Comparison of ENCODE assay signal across 12 cellular contexts in the genomic region with DNA sequence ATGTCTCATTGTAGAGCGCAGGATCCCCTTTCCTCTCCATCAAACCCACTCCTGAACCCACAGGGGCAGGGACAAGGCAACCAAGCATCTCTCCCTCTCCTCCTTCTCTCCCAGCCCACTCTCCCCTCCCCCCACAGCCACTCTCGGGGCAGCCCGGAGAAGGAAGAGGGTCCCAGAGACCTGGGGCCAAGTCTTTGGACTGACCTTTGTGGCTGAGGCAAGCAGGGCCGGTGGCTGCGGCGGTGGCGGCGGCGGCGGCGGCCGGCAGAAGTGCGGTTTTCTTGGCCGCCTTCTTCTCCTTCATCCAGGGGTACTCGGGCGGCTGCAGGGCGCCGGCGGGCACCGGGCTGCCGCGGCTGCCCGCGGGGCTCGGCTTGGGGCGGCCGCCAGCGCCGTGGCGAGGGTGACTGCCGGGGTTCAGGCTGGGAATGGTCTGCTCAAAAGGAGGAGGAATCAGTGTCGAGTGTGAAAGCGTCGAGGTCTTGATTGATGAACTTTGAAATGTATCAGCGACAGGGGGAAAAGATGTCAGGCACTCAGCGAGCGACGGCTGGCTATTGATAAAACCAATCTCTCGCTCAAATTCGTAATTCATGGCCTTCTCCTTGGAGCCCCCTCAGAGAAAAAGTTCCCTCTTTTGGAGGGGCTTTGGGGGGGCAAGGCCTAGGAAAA. TPM values are rescaled to one million over a fixed set of nuclear protein-coding genes. Genes with fewer than 3 reads are reported as not detected.
DNase-seq lines count a peak whose midpoint lies in the region; ATAC-seq lines count a peak whose summit lies in the region.
"Had no signal": no experiment of that assay in that cellular context is flagged by ENCODE, and none has a peak within 500 bp of the region (broad histone marks: within the 10 kb centered on the region; RNA-seq: fewer than 3 reads in every experiment).

No MANE protein-coding gene starts in this region.

- H3K27me3 Mint-ChIP-seq in stimulated activated naive CD8-positive, alpha-beta T cell treated with anti-CD3 and anti-CD28 coated beads, Interleukin-15, amount 100 ng/mL, for 72 hours: peaks cover 92% of the 10 kb centered on the region
- peaks cover 78 to 91% (median 83%) of the 10 kb centered on the region in 3 donors for H3K27me3 Mint-ChIP-seq in naive B cell

- no peak for DNase-seq in stimulated activated naive CD8-positive, alpha-beta T cell treated with anti-CD3 and anti-CD28 coated beads, Interleukin-15, amount 100 ng/mL, for 72 hours
- no peak for DNase-seq in stimulated activated naive CD8-positive, alpha-beta T cell treated with anti-CD3 and anti-CD28 coated beads, Interleukin-15, Interleukin-2, amounts not matched to agents 100 U/mL and 50 U/mL, for 24 hours
- DNase-seq in epithelial cell of prostate (ENCODE audit: low read depth, low spot score): no peak
- DNase-seq in naive B cell: no peak
- DNase-seq in H4 (ENCODE audit: low spot score): no peak
- DNase-seq in NCI-H1092 treated with DMSO at 0.1 percent for 48 hours (lab: John Stamatoyannopoulos, UW): no peak
- no peak for DNase-seq in UCSD-AML1 (lab: John Stamatoyannopoulos, UW; ENCODE audit: unreplicated experiment)
- DNase-seq: NCI-H1417; PC-9; stimulated activated CD4-positive, alpha-beta T cell treated with anti-CD3 and anti-CD28 coated beads, Interleukin-4, amount 100 ng/mL, for 1 hour had no signal

- peak overlapping the region; percentile 29 for H3K27ac ChIP-seq in epithelial cell of prostate
- H3K27ac ChIP-seq: PC-9 had no signal

- H3K36me3 Mint-ChIP-seq in naive B cell: peaks cover 20 to 43% of the 10 kb centered on the region in 2 donors

- H3K4me3 Mint-ChIP-seq in stimulated activated naive CD8-positive, alpha-beta T cell treated with anti-CD3 and anti-CD28 coated beads, Interleukin-15, amount 100 ng/mL, for 72 hours: peak overlapping the region; percentile 43 to 64
- H3K4me3 Mint-ChIP-seq in naive B cell: peak overlapping the region; percentile 21 to 81 (median 71)
- H3K4me3 Mint-ChIP-seq: central memory CD8-positive, alpha-beta T cell had no signal

- no peak overlapping the region for H3K27ac Mint-ChIP-seq in stimulated activated naive CD8-positive, alpha-beta T cell treated with anti-CD3 and anti-CD28 coated beads, Interleukin-15, amount 100 ng/mL, for 72 hours
- peak overlapping the region in 3 of 6 donors; percentile 72 to 81 (median 78) for H3K27ac Mint-ChIP-seq in naive B cell

- H3K9me3 Mint-ChIP-seq in stimulated activated naive CD8-positive, alpha-beta T cell treated with anti-CD3 and anti-CD28 coated beads, Interleukin-15, amount 100 ng/mL, for 72 hours: no peaks in the 10 kb centered on the region
- peaks cover 0 to 3% (median 0%) of the 10 kb centered on the region in 7 donors for H3K9me3 Mint-ChIP-seq in naive B cell
- H3K9me3 Mint-ChIP-seq: central memory CD8-positive, alpha-beta T cell had no signal

- peaks cover 50% of the 10 kb centered on the region for H3K4me1 Mint-ChIP-seq in stimulated activated naive CD8-positive, alpha-beta T cell treated with anti-CD3 and anti-CD28 coated beads, Interleukin-15, amount 100 ng/mL, for 72 hours
- H3K4me1 Mint-ChIP-seq in naive B cell: peaks cover 34 to 46% (median 35%) of the 10 kb centered on the region in 3 donors

- ATAC-seq in stimulated activated naive CD8-positive, alpha-beta T cell treated with anti-CD3 and anti-CD28 coated beads, Interleukin-15, amount 100 ng/mL, for 72 hours: peak; percentile 19
- ATAC-seq in stimulated activated naive CD8-positive, alpha-beta T cell treated with anti-CD3 and anti-CD28 coated beads, Interleukin-15, Interleukin-2, amounts not matched to agents 100 U/mL and 50 U/mL, for 24 hours: no peak
- ATAC-seq in naive B cell (ENCODE audit: low read depth in 2 of 2) (no peak), GM18907 (IDR thresholded peaks at IDR 0.05; ENCODE audit: unreplicated experiment) (no peak)

RNA-seq across cellular contexts. Expression of a gene that starts 0.4 kb away (rescaled TPM):
- not detected for polyA plus RNA-seq in naive B cell (ENCODE audit: low read depth in 6 of 6)
- total RNA-seq in H4 (2014; rRNA removed; shearing (Covaris generic)): 1.2 TPM in 1 of 2 replicates, not detected in the other

RNA-seq across cellular contexts. Expression of a gene that starts 6.2 kb away (rescaled TPM):
- under 1 TPM in 1 of 6 donors, not detected in 5; 0.22 TPM for polyA plus RNA-seq in naive B cell (ENCODE audit: low read depth in 6 of 6)
- 1.2 and 3.0 TPM in 2 replicates for total RNA-seq in H4 (2014; rRNA removed; shearing (Covaris generic))

RNA-seq across cellular contexts. Expression of a gene that starts 28.5 kb away (rescaled TPM):
- not detected for polyA plus RNA-seq in naive B cell (ENCODE audit: low read depth in 6 of 6)
- 0.88 and 1.2 TPM in 2 replicates for total RNA-seq in H4 (2014; rRNA removed; shearing (Covaris generic))
- total RNA-seq: PC-9 had no signal

RNA-seq across cellular contexts. Expression of a gene that starts 41.4 kb away (rescaled TPM):
- not detected for polyA plus RNA-seq in naive B cell (ENCODE audit: low read depth in 6 of 6)
- 3.6 and 8.0 TPM in 2 replicates for total RNA-seq in H4 (2014; rRNA removed; shearing (Covaris generic))

RNA-seq across cellular contexts. Expression of a gene that starts 45.5 kb away (rescaled TPM):
- not detected for polyA plus RNA-seq in naive B cell (ENCODE audit: low read depth in 6 of 6)
- 0.64 and 0.70 TPM in 2 replicates for total RNA-seq in H4 (2014; rRNA removed; shearing (Covaris generic))
